Comparison of ENCODE assay signal across 8 cellular contexts in the genomic region with DNA sequence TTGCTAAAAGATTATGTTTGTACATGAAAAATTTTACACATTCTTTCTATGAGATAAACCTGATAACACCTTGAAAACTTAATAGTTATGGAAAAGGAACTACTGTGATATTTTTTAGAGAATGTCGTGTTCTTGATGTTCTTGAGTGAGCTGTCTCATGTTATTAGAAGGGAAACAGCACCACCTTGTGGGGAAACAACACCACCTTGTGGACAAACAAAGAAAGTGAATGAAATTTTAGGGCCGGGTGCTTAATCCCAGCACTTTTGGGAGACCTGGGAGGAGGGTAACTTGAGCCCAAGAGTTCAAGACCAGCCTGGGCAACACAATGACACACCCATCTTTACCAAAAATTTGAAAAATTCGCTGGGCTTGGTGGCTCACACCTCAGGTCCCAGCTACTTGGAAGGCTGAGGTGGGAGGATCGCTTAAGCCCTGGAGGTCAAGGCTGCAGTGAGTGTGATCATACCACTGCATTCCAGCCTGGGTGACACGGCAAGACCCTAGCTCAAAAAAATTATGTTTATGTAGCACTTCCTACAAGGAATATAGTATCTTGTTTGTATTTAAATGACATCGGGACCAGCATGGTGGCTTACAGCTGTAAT. TPM values are rescaled to one million over a fixed set of nuclear protein-coding genes. Genes with fewer than 3 reads are reported as not detected.
DNase-seq lines count a peak whose midpoint lies in the region; ATAC-seq, FAIRE-seq and TF ChIP-seq lines count a peak whose summit lies in the region.
"Not testable (repeated sequence)": the region's sequence is repeated elsewhere in the genome, so short reads cannot be mapped to it uniquely, and the experiment has no call there.

No MANE protein-coding gene starts in this region.

- not testable (repeated sequence) for H3K27ac ChIP-seq in esophagus squamous epithelium; lung (ENCODE audit: low read depth in 1 of 2, low read length in 1 of 2)

- H3K9me3 ChIP-seq in esophagus squamous epithelium; lung (ENCODE audit: control insufficient read depth in 2 of 2, insufficient read depth in 1 of 2, low read length in 1 of 2): not testable (repeated sequence)

- H3K4me3 Mint-ChIP-seq in CD14-positive monocyte; activated T-helper 1 cell treated with anti-CD3 and anti-CD28 coated beads, Interleukin-12 subunit alpha, Interleukin-12 subunit beta, Interleukin-2, Interleukin-4 antibody, amounts not matched to agents 30 ng/mL and 10 ng/mL and 1 ng/mL, durations not matched to agents 14 hours and 24 hours and 36 hours: not testable (repeated sequence)

- H3K36me3 ChIP-seq in esophagus squamous epithelium; lung (ENCODE audit: control insufficient read depth in 2 of 2, insufficient read depth in 2 of 2, low read length in 2 of 2): not testable (repeated sequence)

- not testable (repeated sequence) for FAIRE-seq in RCC 7860 (lab: Jason Lieb, UNC)

- TF ChIP-seq CTCF in CD14-positive monocyte (IDR thresholded peaks at IDR 0.05), result peak; percentile 76
- peak in 5 of 6 experiments; percentile 54 to 66 (median 58) for TF ChIP-seq CTCF in esophagus squamous epithelium (IDR thresholded peaks at IDR 0.05)
- peak; percentile 49 for TF ChIP-seq CTCF in lung (IDR thresholded peaks at IDR 0.05; ENCODE audit: control extremely low read depth, extremely low read depth)

- DNase-seq in CD14-positive monocyte (ENCODE audit: low spot score); esophagus squamous epithelium (lab: John Stamatoyannopoulos, UW): not testable (repeated sequence)
- DNase-seq in GM19238 (ENCODE audit: insufficient read length, low spot score), result peak; percentile 8
- DNase-seq in RCC 7860 (ENCODE audit: low spot score), result peak; percentile 6
- DNase-seq in activated T-helper 1 cell treated with anti-CD3 and anti-CD28 coated beads, Interleukin-12 subunit alpha, Interleukin-12 subunit beta, Interleukin-2, Interleukin-4 antibody, amounts not matched to agents 30 ng/mL and 10 ng/mL and 1 ng/mL, durations not matched to agents 14 hours and 24 hours and 36 hours (ENCODE audit: low spot score), result peak; percentile 17
- DNase-seq in lung (ENCODE audit: low spot score), result peak; percentile 38
- peak; percentile 39 to 46 for DNase-seq in stimulated activated CD4-positive, alpha-beta T cell treated with anti-CD3 and anti-CD28 coated beads, Interleukin-2, amount 100 ng/mL, for 24 hours

- not testable (repeated sequence) for H3K36me3 Mint-ChIP-seq in CD14-positive monocyte; activated T-helper 1 cell treated with anti-CD3 and anti-CD28 coated beads, Interleukin-12 subunit alpha, Interleukin-12 subunit beta, Interleukin-2, Interleukin-4 antibody, amounts not matched to agents 30 ng/mL and 10 ng/mL and 1 ng/mL, durations not matched to agents 14 hours and 24 hours and 36 hours (ENCODE audit: low read depth)

- H3K27me3 Mint-ChIP-seq in CD14-positive monocyte (ENCODE audit: low read depth in 3 of 3); activated T-helper 1 cell treated with anti-CD3 and anti-CD28 coated beads, Interleukin-12 subunit alpha, Interleukin-12 subunit beta, Interleukin-2, Interleukin-4 antibody, amounts not matched to agents 30 ng/mL and 10 ng/mL and 1 ng/mL, durations not matched to agents 14 hours and 24 hours and 36 hours (ENCODE audit: insufficient read depth): not testable (repeated sequence)

- intact Hi-C loops in CD14-positive monocyte (cut with micrococcal nuclease); esophagus squamous epithelium (cut with DNase I): not testable (repeated sequence)
- intact Hi-C loops in activated T-helper 1 cell treated with anti-CD3 and anti-CD28 coated beads, Interleukin-12 subunit alpha, Interleukin-12 subunit beta, Interleukin-2, Interleukin-4 antibody, amounts not matched to agents 30 ng/mL and 10 ng/mL and 1 ng/mL, durations not matched to agents 14 hours and 24 hours and 36 hours (cut with micrococcal nuclease), result loop anchor here (2.0 kb wide), 1 partner anchor 112 kb away; no protein-coding TSS in a partner anchor

- not testable (repeated sequence) for H3K27ac Mint-ChIP-seq in CD14-positive monocyte; activated T-helper 1 cell treated with anti-CD3 and anti-CD28 coated beads, Interleukin-12 subunit alpha, Interleukin-12 subunit beta, Interleukin-2, Interleukin-4 antibody, amounts not matched to agents 30 ng/mL and 10 ng/mL and 1 ng/mL, durations not matched to agents 14 hours and 24 hours and 36 hours

- WGBS in esophagus squamous epithelium, 2 donors, result 36 to 41% methylated on average over 5 to 6 of the region's 6 CpGs
- WGBS in lung, 2 donors, result 37 to 45% methylated on average over 6 of the region's 6 CpGs

- not testable (repeated sequence) for TF ChIP-seq POLR2A in esophagus squamous epithelium (IDR thresholded peaks at IDR 0.05)

- H3K4me1 ChIP-seq in esophagus squamous epithelium; lung (ENCODE audit: control insufficient read depth in 2 of 2, insufficient read depth in 2 of 2, low read length in 2 of 2): not testable (repeated sequence)

- not testable (repeated sequence) for H3K4me1 Mint-ChIP-seq in CD14-positive monocyte; activated T-helper 1 cell treated with anti-CD3 and anti-CD28 coated beads, Interleukin-12 subunit alpha, Interleukin-12 subunit beta, Interleukin-2, Interleukin-4 antibody, amounts not matched to agents 30 ng/mL and 10 ng/mL and 1 ng/mL, durations not matched to agents 14 hours and 24 hours and 36 hours (ENCODE audit: low read depth)

- H3K27me3 ChIP-seq in esophagus squamous epithelium; lung (ENCODE audit: control insufficient read depth, insufficient read depth): not testable (repeated sequence)

- not testable (repeated sequence) for H3K4me3 ChIP-seq in esophagus squamous epithelium, lung

- ATAC-seq in HG03097 (IDR thresholded peaks at IDR 0.05; ENCODE audit: low FRiP score, unreplicated experiment), result peak; percentile 61
- not testable (repeated sequence) for ATAC-seq in lung (ENCODE audit: insufficient read depth, low FRiP score)

- not testable (repeated sequence) for H3K9me3 Mint-ChIP-seq in CD14-positive monocyte; activated T-helper 1 cell treated with anti-CD3 and anti-CD28 coated beads, Interleukin-12 subunit alpha, Interleukin-12 subunit beta, Interleukin-2, Interleukin-4 antibody, amounts not matched to agents 30 ng/mL and 10 ng/mL and 1 ng/mL, durations not matched to agents 14 hours and 24 hours and 36 hours

RNA-seq across cellular contexts. Expression of gene FRG1, which starts 36.1 kb away (rescaled TPM):
- polyA plus RNA-seq in CD14-positive monocyte (10 to 100 TPM; 45.8 to 46.0 TPM), lung (10 to 100 TPM; 30.2 to 59.7 TPM)
- 84.4 and 93.4 TPM in 2 replicates for total RNA-seq in activated T-helper 1 cell treated with anti-CD3 and anti-CD28 coated beads, Interleukin-12 subunit alpha, Interleukin-12 subunit beta, Interleukin-2, Interleukin-4 antibody, amounts not matched to agents 30 ng/mL and 10 ng/mL and 1 ng/mL, durations not matched to agents 14 hours and 24 hours and 36 hours
- total RNA-seq in esophagus squamous epithelium (10 to 100 TPM; 29.7 to 45.5 (median 34.2) TPM), lung (10 to 100 TPM; 28.5 to 33.0 TPM)
